Comparison of ENCODE assay signal across 27 cellular contexts in the genomic region with DNA sequence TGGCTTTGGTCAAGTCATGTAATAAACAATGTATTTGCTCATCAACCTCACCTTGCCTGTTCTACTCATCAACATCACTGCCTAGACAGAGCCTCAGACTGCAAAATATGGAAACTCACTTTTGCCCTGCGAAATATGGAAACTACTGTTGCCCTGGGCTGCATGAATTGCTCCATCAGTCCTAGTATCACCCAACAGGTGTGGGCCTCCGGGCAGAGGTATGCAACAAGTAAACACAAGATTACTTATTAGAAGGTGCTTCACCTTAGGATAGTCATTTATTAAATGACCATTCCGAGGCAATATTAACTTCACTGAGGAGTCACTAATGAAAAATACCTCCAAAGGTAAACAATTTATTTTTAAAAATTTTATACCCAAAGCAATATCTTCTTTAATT.
"Had no signal": no experiment of that assay in that cellular context is flagged by ENCODE, and none has a peak within 500 bp of the region (broad histone marks: within the 10 kb centered on the region; RNA-seq: fewer than 3 reads in every experiment).

No MANE protein-coding gene starts in this region.

- H3K36me3 Mint-ChIP-seq: naive B cell, natural killer cell had no signal

- H3K9ac ChIP-seq: neural progenitor cell had no signal

- H3K9me3 ChIP-seq: heart left ventricle, left lung, lower lobe of right lung, neutrophil, right atrium auricular region, right lobe of liver, stomach, testis, thyroid gland, transverse colon, upper lobe of right lung had no signal

- H3K27ac Mint-ChIP-seq: natural killer cell; nephron progenitor cell; progenitor cell of endocrine pancreas; stimulated activated naive B cell treated with anti-CD40 and anti-IgM and Interleukin-4, amounts not matched to agents 10 μg/mL and 1 μg/mL and 100 μg/mL, for 72 hours had no signal

- H3K4me1 ChIP-seq: heart left ventricle, left lung, lower lobe of right lung, right atrium auricular region, right lobe of liver, stomach, testis, thyroid gland, transverse colon, upper lobe of right lung had no signal

- H3K27me3 ChIP-seq: heart left ventricle, left lung, neural progenitor cell, neutrophil, right atrium auricular region, right lobe of liver, stomach, testis, thyroid gland, transverse colon, upper lobe of right lung had no signal

- H3K4me1 Mint-ChIP-seq: naive B cell; natural killer cell; nephron progenitor cell; stimulated activated naive B cell treated with anti-CD40 and anti-IgM and Interleukin-4, amounts not matched to agents 10 μg/mL and 1 μg/mL and 100 μg/mL, for 72 hours had no signal

- H3K4me3 ChIP-seq: heart left ventricle, left lung, lower lobe of right lung, neural progenitor cell, right atrium auricular region, right lobe of liver, smooth muscle cell, stomach, testis, thyroid gland, transverse colon, upper lobe of right lung had no signal

- ATAC-seq: heart left ventricle; left colon; left lung; lower lobe of right lung; natural killer cell; stimulated activated naive B cell treated with anti-CD40 and anti-IgM and Interleukin-4, amounts not matched to agents 10 μg/mL and 1 μg/mL and 100 μg/mL, for 72 hours; stimulated activated naive CD8-positive, alpha-beta T cell treated with anti-CD3 and anti-CD28 coated beads, Interleukin-15, Interleukin-2, amounts not matched to agents 100 U/mL and 50 U/mL, for 24 hours; upper lobe of right lung had no signal

- H3K4me3 Mint-ChIP-seq: naive B cell; natural killer cell; nephron progenitor cell; neural progenitor cell; stimulated activated naive B cell treated with anti-CD40 and anti-IgM and Interleukin-4, amounts not matched to agents 10 μg/mL and 1 μg/mL and 100 μg/mL, for 72 hours had no signal

- H3K27me3 Mint-ChIP-seq: progenitor cell of endocrine pancreas had no signal

- H3K4me2 ChIP-seq: neural progenitor cell, smooth muscle cell had no signal

- DNase-seq: heart left ventricle; islet precursor cell; left colon; left lung; lower lobe of right lung; mammary epithelial cell; mesenchymal stem cell; naive B cell; natural killer cell; nephron progenitor cell; occipital lobe; right lobe of liver; stimulated activated CD4-positive, alpha-beta T cell treated with anti-CD3 and anti-CD28 coated beads, Interleukin-1b, Interleukin-23, amount 100 ng/mL, for 48 hours; stimulated activated CD4-positive, alpha-beta T cell treated with anti-CD3 and anti-CD28 coated beads, Interleukin-2, amount 100 ng/mL, for 48 hours; stimulated activated CD4-positive, alpha-beta T cell treated with anti-CD3 and anti-CD28 coated beads, Interleukin-4, amount 100 ng/mL, for 4 hours; stimulated activated naive B cell treated with anti-CD40 and anti-IgM and Interleukin-4, amounts not matched to agents 10 μg/mL and 1 μg/mL and 100 μg/mL, for 72 hours; stimulated activated naive CD8-positive, alpha-beta T cell treated with anti-CD3 and anti-CD28 coated beads, Interleukin-15, Interleukin-2, amounts not matched to agents 100 U/mL and 50 U/mL, for 24 hours; stomach; testis; thyroid gland; transverse colon; upper lobe of right lung had no signal

- H3K27ac ChIP-seq: heart left ventricle, left lung, lower lobe of right lung, neural progenitor cell, neutrophil, right atrium auricular region, right lobe of liver, stomach, testis, thyroid gland, transverse colon, upper lobe of right lung had no signal

- H2AFZ ChIP-seq: neural progenitor cell had no signal

- H3K9me3 Mint-ChIP-seq: nephron progenitor cell; stimulated activated naive B cell treated with anti-CD40 and anti-IgM and Interleukin-4, amounts not matched to agents 10 μg/mL and 1 μg/mL and 100 μg/mL, for 72 hours had no signal

- H3K36me3 ChIP-seq: heart left ventricle, left lung, lower lobe of right lung, neural progenitor cell, neutrophil, right atrium auricular region, right lobe of liver, stomach, thyroid gland, transverse colon, upper lobe of right lung had no signal
